5 cellular contexts compared by ENCODE assay signal in genomic region chr22:15832235-15832634, GRCh38.
DNase-seq lines count a peak whose midpoint lies in the region; ATAC-seq, FAIRE-seq and TF ChIP-seq lines count a peak whose summit lies in the region.
"Not testable (repeated sequence)": the region's sequence is repeated elsewhere in the genome, so short reads cannot be mapped to it uniquely, and the experiment has no call there.

No MANE protein-coding gene starts in this region.

- not testable (repeated sequence) for H3K36me3 ChIP-seq in IMR-90 (ENCODE audit: control insufficient read depth, insufficient read depth, low read length); PC-3 (ENCODE audit: low read depth, low read length); K562 (ENCODE audit: control insufficient read depth, insufficient read depth, low read length)

- H3K4ac ChIP-seq in IMR-90 (ENCODE audit: low read depth, low read length), result not testable (repeated sequence)

- not testable (repeated sequence) for H2BK15ac ChIP-seq in IMR-90 (ENCODE audit: low read depth, low read length)

- not testable (repeated sequence) for H3K9me2 ChIP-seq in PC-3 (replicated peaks; ENCODE audit: low read length)

- not testable (repeated sequence) for H3K4me3 ChIP-seq in IMR-90 (ENCODE audit: insufficient read depth, low read depth, low read length); PC-3 (ENCODE audit: low read length); K562

- not testable (repeated sequence) for TF ChIP-seq CTCF in IMR-90 (conservative IDR thresholded peaks at IDR 0.05; ENCODE audit: low read depth, low read length); PC-3 (conservative IDR thresholded peaks at IDR 0.05; ENCODE audit: low read depth, low read length); K562 (IDR thresholded peaks at IDR 0.05 in 2 of 3, conservative IDR thresholded peaks at IDR 0.05 in 1 of 3; ENCODE audit: insufficient read depth in 2 of 3, low read depth in 1 of 3, low read length in 3 of 3)

- H3K4me1 ChIP-seq in IMR-90 (ENCODE audit: control insufficient read depth, insufficient read depth, low read length); PC-3 (ENCODE audit: insufficient read depth, low read length); K562 (replicated peaks in 1 of 2; ENCODE audit: control insufficient read depth in 2 of 2, insufficient read depth in 2 of 2, low read length in 2 of 2): not testable (repeated sequence)

- not testable (repeated sequence) for H3K79me2 ChIP-seq in PC-3 (ENCODE audit: low read length); K562 (ENCODE audit: control insufficient read depth, insufficient read depth, low read length)

- H3K79me1 ChIP-seq in IMR-90 (ENCODE audit: low read depth in 1 of 2, low read length in 2 of 2), result not testable (repeated sequence)

- not testable (repeated sequence) for H4K20me1 ChIP-seq in IMR-90 (ENCODE audit: insufficient read depth, low read length); PC-3 (ENCODE audit: low read length); K562 (replicated peaks; ENCODE audit: control insufficient read depth, insufficient read depth, low read length)

- not testable (repeated sequence) for ATAC-seq in IMR-90 (ENCODE audit: low read depth); PC-3
- ATAC-seq in K562, result peak; percentile 72

- H2BK20ac ChIP-seq in IMR-90 (ENCODE audit: low read depth, low read length), result not testable (repeated sequence)

- CTCF ChIA-PET in IMR-90 (lab: Yijun Ruan, JAX); PC-3 (lab: Charles Lee); K562 (lab: Yijun Ruan, JAX; ENCODE audit: low intra/inter-chr PET ratio): not testable (repeated sequence)

- H2AFZ ChIP-seq in IMR-90 (replicated peaks; ENCODE audit: low read length, poor library complexity); PC-3 (ENCODE audit: low read length); K562 (ENCODE audit: low read depth, low read length): not testable (repeated sequence)

- not testable (repeated sequence) for H3K56ac ChIP-seq in IMR-90 (ENCODE audit: extremely low read depth, insufficient read depth, low read length)

- H2AK5ac ChIP-seq in IMR-90 (ENCODE audit: low read depth, low read length), result not testable (repeated sequence)

- dilution Hi-C loops in IMR-90 (cut with HindIII; ENCODE audit: low sequenced_read_pairs, unreplicated experiment), result not testable (repeated sequence)

- TF ChIP-seq EP300 in K562 (IDR thresholded peaks at IDR 0.05; ENCODE audit: low read length), result not testable (repeated sequence)

- H4K91ac ChIP-seq in IMR-90 (ENCODE audit: insufficient read depth, low read depth, low read length), result not testable (repeated sequence)

- not testable (repeated sequence) for H3K27ac ChIP-seq in IMR-90 (ENCODE audit: insufficient read depth, low read length); PC-3 (ENCODE audit: low read length); K562 (ENCODE audit: extremely low read depth, low read depth, low read length)

- WGBS in IMR-90 (ENCODE audit: extremely low coverage in 2 of 2, insufficient read length in 1 of 2), 2 experiments, result no CpG with 5 or more reads among the region's 2 CpGs
- 3% methylated on average over 2 of the region's 2 CpGs for WGBS in K562 (ENCODE audit: insufficient coverage, low coverage, missing lambda C conversion rate)

- H2AK9ac ChIP-seq in IMR-90 (replicated peaks; ENCODE audit: low read depth, low read length, poor library complexity), result not testable (repeated sequence)

- H3K14ac ChIP-seq in IMR-90 (replicated peaks; ENCODE audit: low read depth, low read length), result not testable (repeated sequence)

- H4K5ac ChIP-seq in IMR-90 (ENCODE audit: low read depth, low read length), result not testable (repeated sequence)

- BruUV-seq in IMR-90 (replicated peaks; lab: Mats Ljungman, UMichigan); PC-3 (replicated peaks; lab: Mats Ljungman, UMichigan); K562 (replicated peaks; lab: Mats Ljungman, UMichigan): not testable (repeated sequence)

- not testable (repeated sequence) for H3K27me3 ChIP-seq in IMR-90 (ENCODE audit: control insufficient read depth, insufficient read depth, low read length); PC-3 (ENCODE audit: low read length); K562 (ENCODE audit: control insufficient read depth in 2 of 2, insufficient read depth in 2 of 2, low read length in 2 of 2)

- H3K9ac ChIP-seq in IMR-90 (ENCODE audit: low read depth, low read length); PC-3 (ENCODE audit: low read length); K562 (ENCODE audit: insufficient read depth in 1 of 2, low read depth in 2 of 2, low read length in 2 of 2): not testable (repeated sequence)

- H3F3A ChIP-seq in PC-3 (ENCODE audit: low read length, unreplicated experiment), result not testable (repeated sequence)

- POLR2A ChIA-PET in IMR-90 (lab: Charles Lee; ENCODE audit: unreplicated experiment); PC-3 (lab: Charles Lee; ENCODE audit: unreplicated experiment); K562 (lab: Yijun Ruan, JAX): not testable (repeated sequence)

- not testable (repeated sequence) for H4K8ac ChIP-seq in IMR-90 (ENCODE audit: low read depth in 2 of 2, low read length in 2 of 2)

- intact Hi-C loops in IMR-90 (cut with micrococcal nuclease); PC-3 (cut with micrococcal nuclease); K562 (cut with micrococcal nuclease): not testable (repeated sequence)

- TF ChIP-seq POLR2A in IMR-90 (IDR thresholded peaks at IDR 0.05; ENCODE audit: low read depth, low read length); K562 (conservative IDR thresholded peaks at IDR 0.05): not testable (repeated sequence)

- DNase-seq in IMR-90 (peak; percentile 0), PC-3 (peak; percentile 1), RPMI8226 (peak; percentile 2), kidney tubule cell (ENCODE audit: low spot score) (peak; percentile 0)
- not testable (repeated sequence) for DNase-seq in K562 (ENCODE audit: extremely low read depth in 1 of 4, low spot score in 3 of 4)

- FAIRE-seq in K562 (lab: Jason Lieb, UNC), result not testable (repeated sequence)

- not testable (repeated sequence) for H2BK120ac ChIP-seq in IMR-90 (ENCODE audit: low read depth, low read length)

- H3K23ac ChIP-seq in IMR-90 (ENCODE audit: low read depth, low read length), result not testable (repeated sequence)

- not testable (repeated sequence) for H3K18ac ChIP-seq in IMR-90 (ENCODE audit: low read depth, low read length)

- not testable (repeated sequence) for H3K9me1 ChIP-seq in IMR-90 (ENCODE audit: insufficient read depth, low read length); K562 (ENCODE audit: control insufficient read depth, insufficient read depth, low read length)

- not testable (repeated sequence) for H3K4me2 ChIP-seq in IMR-90 (ENCODE audit: low read depth, low read length); PC-3 (ENCODE audit: low read length); K562 (ENCODE audit: insufficient read depth, low read length)

- TF ChIP-seq RAD21 in IMR-90 (IDR thresholded peaks at IDR 0.05; ENCODE audit: low read length); K562 (CRISPR knock-in tag; conservative IDR thresholded peaks at IDR 0.05 in 1 of 2, IDR thresholded peaks at IDR 0.05 in 1 of 2): not testable (repeated sequence)

- H2BK5ac ChIP-seq in IMR-90 (ENCODE audit: low read depth, low read length, poor library complexity, severe bottlenecking), result not testable (repeated sequence)

- H3K9me3 ChIP-seq in IMR-90 (ENCODE audit: control insufficient read depth, insufficient read depth, low read length); PC-3 (ENCODE audit: low read length); K562 (replicated peaks; ENCODE audit: control insufficient read depth, insufficient read depth, low read depth, low read length): not testable (repeated sequence)

- in situ Hi-C loops in IMR-90 (cut with MboI; ENCODE audit: low sequenced_read_pairs); K562 (cut with MboI): not testable (repeated sequence)
